12 cellular contexts compared by ENCODE assay signal in the genomic region with DNA sequence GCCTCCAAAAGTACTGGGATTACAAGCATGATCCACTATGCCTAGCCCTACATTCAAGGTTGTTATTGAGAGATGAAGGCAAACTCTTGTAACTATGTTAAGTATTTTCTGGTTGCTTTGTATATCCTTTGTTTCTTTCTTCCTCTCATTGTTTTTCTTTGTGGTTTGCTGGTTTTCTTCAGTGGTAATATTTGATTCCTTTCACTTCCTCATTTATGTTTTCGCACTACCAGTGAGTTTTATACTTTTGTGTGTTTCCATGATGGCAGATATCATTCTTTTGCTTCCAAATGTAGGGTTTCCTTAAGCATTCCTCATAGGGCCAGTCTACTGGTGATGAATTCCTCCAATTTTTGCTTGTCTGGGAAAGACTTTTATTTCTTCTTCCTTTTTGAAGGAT.
DNase-seq lines count a peak whose midpoint lies in the region; ATAC-seq and TF ChIP-seq lines count a peak whose summit lies in the region.
"Had no signal": no experiment of that assay in that cellular context is flagged by ENCODE, and none has a peak within 500 bp of the region (broad histone marks: within the 10 kb centered on the region; RNA-seq: fewer than 3 reads in every experiment).

No MANE protein-coding gene starts in this region.

- BruUV-seq in PC-3 (replicated peaks; lab: Mats Ljungman, UMichigan), result no TSS peak

- no peaks in the 10 kb centered on the region for H3K27me3 ChIP-seq in adrenal gland
- no peaks in the 10 kb centered on the region for H3K27me3 ChIP-seq in PC-3 (ENCODE audit: low read length)
- H3K27me3 ChIP-seq: foreskin keratinocyte, ovary had no signal

- no peaks in the 10 kb centered on the region for H3K9me2 ChIP-seq in PC-3 (replicated peaks; ENCODE audit: low read length)

- no peak for ATAC-seq in activated T-cell treated with anti-CD3 and anti-CD28 coated beads, Interleukin-2, amount 50 U/mL, for 72 hours (replicated peaks in 1 of 2)
- peak; percentile 89 for ATAC-seq in HG02885 (IDR thresholded peaks at IDR 0.05; ENCODE audit: poor library complexity, unreplicated experiment)
- ATAC-seq in stimulated activated effector memory CD8-positive, alpha-beta T cell treated with anti-CD3 and anti-CD28 coated beads, Interleukin-12 subunit alpha, Interleukin-12 subunit beta, amount 100 ng/mL, for 72 hours, result no peak
- no peak for ATAC-seq in PC-3
- ATAC-seq: foreskin keratinocyte had no signal

- H3K27ac ChIP-seq in adrenal gland (no peak overlapping the region), PC-3 (ENCODE audit: low read length) (no peak overlapping the region)
- H3K27ac ChIP-seq: foreskin keratinocyte, ovary, PC-9 had no signal

- peak overlapping the region in 1 of 2 donors; percentile 2 for H3K4me3 Mint-ChIP-seq in activated T-cell treated with anti-CD3 and anti-CD28 coated beads, Interleukin-2, amount 50 U/mL, for 72 hours
- H3K4me3 Mint-ChIP-seq in stimulated activated effector memory CD8-positive, alpha-beta T cell treated with anti-CD3 and anti-CD28 coated beads, Interleukin-12 subunit alpha, Interleukin-12 subunit beta, amount 100 ng/mL, for 72 hours, result no peak overlapping the region
- no peak overlapping the region for H3K4me3 Mint-ChIP-seq in progenitor cell of endocrine pancreas (ENCODE audit: low read depth)

- no peak overlapping the region for H3K4me3 ChIP-seq in adrenal gland
- no peak overlapping the region for H3K4me3 ChIP-seq in PC-3 (ENCODE audit: low read length)
- H3K4me3 ChIP-seq: ovary, PC-9 had no signal

- TF ChIP-seq POLR2A in adrenal gland (IDR thresholded peaks at IDR 0.05), result no peak

- H3K9me3 Mint-ChIP-seq in activated T-cell treated with anti-CD3 and anti-CD28 coated beads, Interleukin-2, amount 50 U/mL, for 72 hours, result peaks cover 8 to 14% of the 10 kb centered on the region in 2 donors
- H3K9me3 Mint-ChIP-seq in stimulated activated effector memory CD8-positive, alpha-beta T cell treated with anti-CD3 and anti-CD28 coated beads, Interleukin-12 subunit alpha, Interleukin-12 subunit beta, amount 100 ng/mL, for 72 hours, result peaks cover 13% of the 10 kb centered on the region
- H3K9me3 Mint-ChIP-seq in progenitor cell of endocrine pancreas (ENCODE audit: low read depth), result peaks cover 51% of the 10 kb centered on the region

- peaks cover 36% of the 10 kb centered on the region for H3K79me2 ChIP-seq in PC-3 (ENCODE audit: low read length)

- H3K9me3 ChIP-seq in adrenal gland (replicated peaks in 1 of 3) (peaks cover 0 to 13% (median 10%) of the 10 kb centered on the region in 3 donors), PC-3 (ENCODE audit: low read length) (0 out of 2 replicates have a peak, but pooled peaks cover 4% of the 10 kb centered on the region)
- H3K9me3 ChIP-seq: ovary had no signal

- no peak overlapping the region for H3K9ac ChIP-seq in PC-3 (ENCODE audit: low read length)

- no peaks in the 10 kb centered on the region for H3F3A ChIP-seq in PC-3 (ENCODE audit: low read length, unreplicated experiment)

- TF ChIP-seq CTCF in adrenal gland (IDR thresholded peaks at IDR 0.05), result no peak
- TF ChIP-seq CTCF in PC-3 (conservative IDR thresholded peaks at IDR 0.05; ENCODE audit: low read depth, low read length), result no peak
- no peak for TF ChIP-seq CTCF in progenitor cell of endocrine pancreas (IDR thresholded peaks at IDR 0.05; ENCODE audit: unreplicated experiment)

- CTCF ChIA-PET in PC-3 (lab: Charles Lee), result no interaction called here

- 77 to 90% (median 85%) methylated on average over 1 of the region's 1 CpG for WGBS in adrenal gland, 4 donors

- no peak overlapping the region for H3K4me2 ChIP-seq in PC-3 (ENCODE audit: low read length)
- H3K4me2 ChIP-seq: PC-9 had no signal

- no peaks in the 10 kb centered on the region for H3K4me1 ChIP-seq in adrenal gland (replicated peaks in 1 of 2)
- H3K4me1 ChIP-seq in PC-3 (ENCODE audit: insufficient read depth, low read length), result no peaks in the 10 kb centered on the region

- H2AFZ ChIP-seq in PC-3 (ENCODE audit: low read length), result no peak overlapping the region
- H2AFZ ChIP-seq: PC-9 had no signal

- H4K20me1 ChIP-seq in PC-3 (ENCODE audit: low read length), result 0 out of 2 replicates have a peak, but pooled peaks cover 4% of the 10 kb centered on the region

- intact Hi-C loops in adrenal gland (cut with DNase I), result no loop called here
- intact Hi-C loops in PC-3 (cut with micrococcal nuclease), result no loop called here

- H3K27me3 Mint-ChIP-seq in activated T-cell treated with anti-CD3 and anti-CD28 coated beads, Interleukin-2, amount 50 U/mL, for 72 hours (ENCODE audit: low read depth), result no peaks in the 10 kb centered on the region
- H3K27me3 Mint-ChIP-seq in progenitor cell of endocrine pancreas, result no peaks in the 10 kb centered on the region

- POLR2A ChIA-PET in PC-3 (lab: Charles Lee; ENCODE audit: unreplicated experiment), result no interaction called here

- peaks cover 27 to 74% of the 10 kb centered on the region in 2 donors for H3K36me3 Mint-ChIP-seq in activated T-cell treated with anti-CD3 and anti-CD28 coated beads, Interleukin-2, amount 50 U/mL, for 72 hours (ENCODE audit: insufficient read depth in 2 of 2)
- H3K36me3 Mint-ChIP-seq in stimulated activated effector memory CD8-positive, alpha-beta T cell treated with anti-CD3 and anti-CD28 coated beads, Interleukin-12 subunit alpha, Interleukin-12 subunit beta, amount 100 ng/mL, for 72 hours, result peaks cover 35% of the 10 kb centered on the region
- H3K36me3 Mint-ChIP-seq in progenitor cell of endocrine pancreas (ENCODE audit: insufficient read depth), result peaks cover 58% of the 10 kb centered on the region

- no peak for DNase-seq in activated T-cell treated with anti-CD3 and anti-CD28 coated beads, Interleukin-2, amount 50 U/mL, for 72 hours
- no peak for DNase-seq in activated T-cell treated with anti-CD3 and anti-CD28 coated beads, Interleukin-2, amount 50 U/mL, for 48 hours
- peak; percentile 77 for DNase-seq in NOMO-1 treated with DMSO at 0.1 percent for 48 hours (lab: John Stamatoyannopoulos, UW; ENCODE audit: unreplicated experiment)
- no peak for DNase-seq in stimulated activated effector memory CD8-positive, alpha-beta T cell treated with anti-CD3 and anti-CD28 coated beads, Interleukin-12 subunit alpha, Interleukin-12 subunit beta, amount 100 ng/mL, for 72 hours (ENCODE audit: low spot score in 2 of 2)
- no peak for DNase-seq in adrenal gland
- DNase-seq in PC-3, result no peak
- no peak for DNase-seq in progenitor cell of endocrine pancreas (ENCODE audit: low spot score, unreplicated experiment)
- DNase-seq: activated T-cell treated with anti-CD3 and anti-CD28 coated beads for 4 hours, foreskin keratinocyte, ovary, PC-9 had no signal

- H3K36me3 ChIP-seq in adrenal gland (replicated peaks in 1 of 2) (no peaks in the 10 kb centered on the region), PC-3 (ENCODE audit: low read depth, low read length) (peaks cover 3% of the 10 kb centered on the region; the same call in 1 of the 2 replicates)
- H3K36me3 ChIP-seq: ovary had no signal

- peaks cover 81% of the 10 kb centered on the region for H3K4me1 Mint-ChIP-seq in activated T-cell treated with anti-CD3 and anti-CD28 coated beads, Interleukin-2, amount 50 U/mL, for 72 hours (ENCODE audit: low read depth)
- peaks cover 87% of the 10 kb centered on the region for H3K4me1 Mint-ChIP-seq in stimulated activated effector memory CD8-positive, alpha-beta T cell treated with anti-CD3 and anti-CD28 coated beads, Interleukin-12 subunit alpha, Interleukin-12 subunit beta, amount 100 ng/mL, for 72 hours
- peaks cover 10% of the 10 kb centered on the region for H3K4me1 Mint-ChIP-seq in progenitor cell of endocrine pancreas (ENCODE audit: low read depth)

- peak overlapping the region; percentile 31 for H3K27ac Mint-ChIP-seq in activated T-cell treated with anti-CD3 and anti-CD28 coated beads, Interleukin-2, amount 50 U/mL, for 72 hours
- H3K27ac Mint-ChIP-seq in stimulated activated effector memory CD8-positive, alpha-beta T cell treated with anti-CD3 and anti-CD28 coated beads, Interleukin-12 subunit alpha, Interleukin-12 subunit beta, amount 100 ng/mL, for 72 hours, result peak overlapping the region; percentile 59
- no peak overlapping the region for H3K27ac Mint-ChIP-seq in progenitor cell of endocrine pancreas
